In genomic region chr12:48183091-48183875, GRCh38 we compare ENCODE assay signal across 8 cellular contexts. TPM values are rescaled to one million over a fixed set of nuclear protein-coding genes. Genes with fewer than 3 reads are reported as not detected.
DNase-seq lines count a peak whose midpoint lies in the region; ATAC-seq and TF ChIP-seq lines count a peak whose summit lies in the region.

Gene CCDC184, plus strand, starts transcription at chr12:48183644. Its CDS starts 479 bp downstream, at chr12:48184123.

- no peak for TF ChIP-seq EP300 in upper lobe of left lung (IDR thresholded peaks at IDR 0.05)

- no peak within 1 kb of the TSS for H4K91ac ChIP-seq in trophoblast cell (ENCODE audit: low read depth, low read length)

- no peak within 1 kb of the TSS for H2AK5ac ChIP-seq in trophoblast cell (ENCODE audit: low read length)

- peak within 1 kb of the TSS; percentile 80 for H3K4me2 ChIP-seq in trophoblast cell (ENCODE audit: low read length)

- no peak within 1 kb of the TSS for H2BK5ac ChIP-seq in trophoblast cell (ENCODE audit: low read depth, low read length, poor library complexity)

- peaks cover 20% of the 10 kb centered on the region for H3K27me3 ChIP-seq in adipocyte (replicated peaks; ENCODE audit: control insufficient read depth, insufficient read depth, low read length)
- peaks cover 0 to 75% (median 56%) of the 10 kb centered on the region in 7 donors for H3K27me3 ChIP-seq in heart right ventricle
- peaks cover 31% of the 10 kb centered on the region for H3K27me3 ChIP-seq in trophoblast cell (ENCODE audit: insufficient read depth, low read length)
- H3K27me3 ChIP-seq in upper lobe of left lung: peaks cover 0 to 20% (median 13%) of the 10 kb centered on the region in 4 donors

- peak within 1 kb of the TSS; percentile 43 for H4K8ac ChIP-seq in trophoblast cell (ENCODE audit: low read depth, low read length)

- H4K12ac ChIP-seq in trophoblast cell (ENCODE audit: low read depth, low read length): no peak within 1 kb of the TSS

- H2BK120ac ChIP-seq in trophoblast cell (ENCODE audit: insufficient read depth, low read length, poor library complexity): no peak within 1 kb of the TSS

- H3K4ac ChIP-seq in trophoblast cell (ENCODE audit: low read depth, low read length): no peak within 1 kb of the TSS

- TF ChIP-seq POLR2A in upper lobe of left lung (IDR thresholded peaks at IDR 0.05): no peak

- H3K9ac ChIP-seq in adipocyte (ENCODE audit: low read length) (peak within 1 kb of the TSS; percentile 47), trophoblast cell (ENCODE audit: low read length) (no peak within 1 kb of the TSS)

- no peak within 1 kb of the TSS for H3K18ac ChIP-seq in trophoblast cell (ENCODE audit: low read length)

- peak within 1 kb of the TSS; percentile 21 for H2BK12ac ChIP-seq in trophoblast cell (ENCODE audit: low read length)

- TF ChIP-seq CTCF in heart right ventricle (IDR thresholded peaks at IDR 0.05) (peak in 5 of 9 donors; percentile 33 to 61 (median 50)), upper lobe of left lung (IDR thresholded peaks at IDR 0.05) (peak; percentile 10 to 53 (median 38))

- no peak within 1 kb of the TSS for H3K14ac ChIP-seq in trophoblast cell (ENCODE audit: low read length)

- H3K9me3 ChIP-seq in adipocyte (ENCODE audit: control insufficient read depth, low read length) (no peaks in the 10 kb centered on the region), heart right ventricle (no peaks in the 10 kb centered on the region), trophoblast cell (ENCODE audit: insufficient read depth, low read depth, low read length) (no peaks in the 10 kb centered on the region), upper lobe of left lung (no peaks in the 10 kb centered on the region)

- H3K4me1 ChIP-seq in adipocyte (ENCODE audit: control insufficient read depth, insufficient read depth, low read length) (peaks cover 12% of the 10 kb centered on the region), heart right ventricle (peaks cover 0 to 27% (median 22%) of the 10 kb centered on the region in 9 donors), trophoblast cell (ENCODE audit: control insufficient read depth in 1 of 2, insufficient read depth in 2 of 2, low read length in 2 of 2) (peaks cover 4 to 11% of the 10 kb centered on the region in 2 experiments), upper lobe of left lung (peaks cover 16 to 26% (median 21%) of the 10 kb centered on the region in 4 donors)

- no peaks in the 10 kb centered on the region for H3K79me2 ChIP-seq in trophoblast cell (ENCODE audit: control insufficient read depth, insufficient read depth, low read length, poor library complexity)

- H3K36me3 ChIP-seq in adipocyte (ENCODE audit: control insufficient read depth, insufficient read depth, low read length, severe bottlenecking) (no peaks in the 10 kb centered on the region), heart right ventricle (no peaks in the 10 kb centered on the region), trophoblast cell (ENCODE audit: control insufficient read depth in 1 of 2, insufficient read depth in 2 of 2, low read length in 2 of 2) (no peaks in the 10 kb centered on the region), upper lobe of left lung (no peaks in the 10 kb centered on the region)

- H3K79me1 ChIP-seq in trophoblast cell (ENCODE audit: low read length): no peaks in the 10 kb centered on the region

- H3K27ac ChIP-seq in heart right ventricle: peak within 1 kb of the TSS in 9 of 10 donors; percentile 7 to 54 (median 50)
- no peak within 1 kb of the TSS for H3K27ac ChIP-seq in trophoblast cell (ENCODE audit: low read depth, low read length)
- peak within 1 kb of the TSS in 2 of 4 donors; percentile 24 to 41 for H3K27ac ChIP-seq in upper lobe of left lung

- ATAC-seq in GM21786 (IDR thresholded peaks at IDR 0.05; ENCODE audit: unreplicated experiment): peak; percentile 60
- ATAC-seq in heart right ventricle: peak; percentile 78 to 89 (median 84)
- ATAC-seq in upper lobe of left lung (ENCODE audit: low FRiP score in 2 of 2): peak; percentile 39 to 89

- intact Hi-C loops in heart right ventricle (cut with DNase I): loop anchor here in 1 of 10 donors (10.0 kb wide), 1 partner anchor 442 kb away; no protein-coding TSS in a partner anchor

- no peak within 1 kb of the TSS for H3K23ac ChIP-seq in trophoblast cell (ENCODE audit: low read length)

- DNase-seq in DMS79 treated with DMSO at 0.1 percent for 48 hours (lab: John Stamatoyannopoulos, UW) (peak; percentile 82), LoVo (ENCODE audit: low spot score) (peak; percentile 49), SW 1271 (lab: John Stamatoyannopoulos, UW) (peak; percentile 85 to 88), adipocyte (ENCODE audit: low read depth) (peak; percentile 88), heart right ventricle (peak; percentile 62 to 75), trophoblast cell (peak in 1 of 2 donors; percentile 49), upper lobe of left lung (peak; percentile 71 to 91)

- 0% methylated on average over 61 of the region's 61 CpGs for WGBS in heart right ventricle, 2 donors
- WGBS in trophoblast cell (ENCODE audit: extremely low coverage, insufficient coverage, insufficient read length): no CpG with 5 or more reads among the region's 61 CpGs
- WGBS in upper lobe of left lung, 2 donors: 1% methylated on average over 19 to 49 of the region's 61 CpGs

- H3K4me3 ChIP-seq in adipocyte (ENCODE audit: low read length) (peak within 1 kb of the TSS; percentile 83), heart right ventricle (peak within 1 kb of the TSS; percentile 48 to 89 (median 70)), trophoblast cell (ENCODE audit: low read depth, low read length) (peak within 1 kb of the TSS; percentile 70), upper lobe of left lung (peak within 1 kb of the TSS; percentile 37 to 85 (median 62))

- H2AFZ ChIP-seq in trophoblast cell (ENCODE audit: insufficient read depth, low read length, poor library complexity): peak within 1 kb of the TSS; percentile 78

RNA-seq across cellular contexts. Expression of gene CCDC184, which starts in this region (rescaled TPM):
- total RNA-seq in heart right ventricle (1 to 10 TPM in 3 of 10 donors, under 1 TPM in 7; 0.11 to 1.5 (median 0.42) TPM), upper lobe of left lung (1 to 10 TPM in 2 of 6 donors, under 1 TPM in 4; 0.17 to 1.3 (median 0.93) TPM)
- polyA plus RNA-seq in heart right ventricle: 1 to 10 TPM; 1.0 to 1.3 TPM
- polyA plus RNA-seq in trophoblast cell (2013): 0.26 and 0.32 TPM in 2 replicates
